ENCODE assay signal across 8 cellular contexts in the genomic region with DNA sequence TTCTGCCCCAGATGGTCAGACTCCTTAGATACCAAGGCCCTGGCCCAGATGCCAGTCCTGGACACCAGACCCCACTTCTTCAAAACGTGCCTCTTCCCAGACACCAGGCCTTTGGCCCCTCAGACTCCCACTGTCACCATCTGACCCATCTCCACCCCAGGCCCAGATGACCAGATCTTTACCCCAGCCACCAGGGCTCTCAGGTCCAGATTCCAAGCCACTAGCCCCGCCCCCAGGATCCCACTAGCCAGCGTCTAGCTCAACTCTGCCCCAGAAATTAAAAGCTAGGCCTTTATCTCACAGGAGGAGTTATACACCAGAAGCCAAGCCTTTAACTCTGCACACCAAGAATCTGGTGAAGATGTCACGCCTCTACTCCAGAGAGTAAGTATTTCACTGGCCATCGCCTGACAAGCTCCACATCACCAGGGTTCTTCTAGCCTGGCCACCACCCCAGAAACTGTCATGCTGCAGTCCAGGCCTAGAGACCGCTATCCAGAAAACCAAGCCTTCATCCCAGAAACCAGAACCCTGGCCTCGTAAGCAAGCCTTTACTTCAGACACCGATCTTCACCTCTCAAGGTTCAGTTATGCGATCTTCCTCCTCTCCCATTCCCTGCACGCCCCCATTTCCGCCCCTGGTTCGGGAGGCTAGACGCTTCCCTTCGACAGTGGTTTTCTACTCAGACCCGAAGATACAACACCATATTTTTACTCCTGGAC. TPM values are rescaled to one million over a fixed set of nuclear protein-coding genes. Genes with fewer than 3 reads are reported as not detected.
DNase-seq lines count a peak whose midpoint lies in the region; ATAC-seq, FAIRE-seq and TF ChIP-seq lines count a peak whose summit lies in the region.

No MANE protein-coding gene starts in this region.

- TF ChIP-seq CTCF in CD14-positive monocyte (IDR thresholded peaks at IDR 0.05) (no peak), OCI-LY1 (IDR thresholded peaks at IDR 0.05; ENCODE audit: low read length) (no peak), H1 (IDR thresholded peaks at IDR 0.05; ENCODE audit: control extremely low read depth in 1 of 3, insufficient read depth in 1 of 3, low read depth in 1 of 3, low read length in 3 of 3) (no peak), neural crest cell (conservative IDR thresholded peaks at IDR 0.05) (no peak), GM13977 (IDR thresholded peaks at IDR 0.05; ENCODE audit: extremely low read depth, insufficient read depth, missing control alignments) (no peak)

- no peaks in the 10 kb centered on the region for H3K9me2 ChIP-seq in OCI-LY1 (ENCODE audit: low read depth, low read length)

- H3K36me3 Mint-ChIP-seq in CD14-positive monocyte (peaks cover 36 to 54% of the 10 kb centered on the region in 2 donors), neural crest cell (ENCODE audit: low read depth) (peaks cover 7% of the 10 kb centered on the region)

- no peak overlapping the region for H3K18ac ChIP-seq in H1 (ENCODE audit: extremely low read depth, low read length)

- no peak for TF ChIP-seq EP300 in H1 (IDR thresholded peaks at IDR 0.05; ENCODE audit: borderline replicate concordance in 1 of 2, low read depth in 2 of 2, low read length in 2 of 2)

- no peak overlapping the region for H3K56ac ChIP-seq in H1 (replicated peaks; ENCODE audit: insufficient read length, low read depth, low read length)

- no peak overlapping the region for H3K27ac ChIP-seq in OCI-LY1 (ENCODE audit: low read depth, low read length, poor library complexity, severe bottlenecking)
- peak overlapping the region; percentile 88 for H3K27ac ChIP-seq in H1 (ENCODE audit: low read depth, low read length)

- peak overlapping the region; percentile 94 for H3K9ac ChIP-seq in OCI-LY1 (ENCODE audit: low read length)
- H3K9ac ChIP-seq in H1 (replicated peaks in 1 of 4; ENCODE audit: extremely low read depth in 1 of 4, low read depth in 3 of 4, low read length in 3 of 4): peak overlapping the region; percentile 92 to 99 (median 94)

- peaks cover 31% of the 10 kb centered on the region for H3K79me1 ChIP-seq in H1 (ENCODE audit: low read depth, low read length)

- TF ChIP-seq POLR2A in H1 (IDR thresholded peaks at IDR 0.05; ENCODE audit: control extremely low read depth in 1 of 2, low read depth in 2 of 2, low read length in 2 of 2): no peak

- H2BK120ac ChIP-seq in H1 (replicated peaks; ENCODE audit: low read depth, low read length): no peak overlapping the region

- no peak for ATAC-seq in HG03097 (IDR thresholded peaks at IDR 0.05; ENCODE audit: low FRiP score, unreplicated experiment)

- H2AFZ ChIP-seq in OCI-LY1 (ENCODE audit: low read length) (no peak overlapping the region), H1 (ENCODE audit: low read length) (peak overlapping the region; percentile 31; the same call in 1 of the 2 replicates)

- H2AK5ac ChIP-seq in H1 (ENCODE audit: low read depth, low read length): peak overlapping the region; percentile 95

- no peak for TF ChIP-seq RAD21 in H1 (IDR thresholded peaks at IDR 0.05 in 1 of 2, conservative IDR thresholded peaks at IDR 0.05 in 1 of 2; ENCODE audit: low read depth in 2 of 2, low read length in 2 of 2)

- no peaks in the 10 kb centered on the region for H3K27me3 ChIP-seq in OCI-LY1 (ENCODE audit: insufficient read depth, low read length)
- H3K27me3 ChIP-seq in H1 (replicated peaks in 1 of 4; ENCODE audit: control insufficient read depth in 3 of 4, extremely low read depth in 1 of 4, insufficient read depth in 3 of 4, low read length in 3 of 4): no peaks in the 10 kb centered on the region

- intact Hi-C loops in CD14-positive monocyte (cut with micrococcal nuclease): loop anchor here in 1 of 2 donors (10.0 kb wide), 1 partner anchor 234 kb away; no protein-coding TSS in a partner anchor

- H4K91ac ChIP-seq in H1 (replicated peaks; ENCODE audit: insufficient read length, low read length): no peak overlapping the region

- H3K79me2 ChIP-seq in OCI-LY1 (ENCODE audit: insufficient read depth, low read length): peaks cover 27% of the 10 kb centered on the region
- H3K79me2 ChIP-seq in H1 (ENCODE audit: control insufficient read depth in 1 of 2, insufficient read depth in 2 of 2, low read length in 2 of 2): peaks cover 10 to 46% of the 10 kb centered on the region in 2 experiments; a peak in 3 of 4 replicates

- H3K4me2 ChIP-seq in OCI-LY1 (ENCODE audit: low read length): peak overlapping the region; percentile 97
- H3K4me2 ChIP-seq in H1 (ENCODE audit: insufficient read depth in 1 of 2, low read depth in 2 of 2, low read length in 2 of 2): peak overlapping the region; percentile 93 to 96

- H3K4me1 ChIP-seq in OCI-LY1 (ENCODE audit: insufficient read depth, low read length, severe bottlenecking) (peaks cover 23% of the 10 kb centered on the region), H1 (replicated peaks in 1 of 4; ENCODE audit: control insufficient read depth in 3 of 4, insufficient read depth in 4 of 4, low read length in 3 of 4) (peaks cover 0 to 10% (median 3%) of the 10 kb centered on the region in 4 experiments; a peak in 4 of 7 replicates)

- POLR2A ChIA-PET in H1 (lab: Charles Lee; ENCODE audit: partially characterized antibody): interaction anchor here (0.8 to 3.3 kb wide), 8 partner anchors 9 to 128 kb away, joined by 3 to 11 read pairs (median 4); no protein-coding TSS in a partner anchor

- H3K27ac Mint-ChIP-seq in CD14-positive monocyte: peak overlapping the region; percentile 96 to 100 (median 99)
- H3K27ac Mint-ChIP-seq in neural crest cell (ENCODE audit: unreplicated experiment): peak overlapping the region; percentile 99

- H2BK5ac ChIP-seq in H1 (ENCODE audit: low read depth, low read length): peak overlapping the region; percentile 83; the same call in 1 of the 2 replicates

- no peak overlapping the region for H2BK20ac ChIP-seq in H1 (ENCODE audit: low read length)

- peaks cover 22% of the 10 kb centered on the region for H3K36me3 ChIP-seq in OCI-LY1 (ENCODE audit: insufficient read depth, low read length)
- H3K36me3 ChIP-seq in H1 (ENCODE audit: control insufficient read depth in 2 of 4, insufficient read depth in 4 of 4, low read length in 3 of 4): peaks cover 0 to 11% (median 6%) of the 10 kb centered on the region in 4 experiments; a peak in 4 of 8 replicates

- H3K4me1 Mint-ChIP-seq in CD14-positive monocyte (peaks cover 22% of the 10 kb centered on the region), neural crest cell (peaks cover 27% of the 10 kb centered on the region)

- no peaks in the 10 kb centered on the region for H3F3A ChIP-seq in OCI-LY1 (ENCODE audit: insufficient read depth, low read length)

- H4K5ac ChIP-seq in H1 (ENCODE audit: insufficient read length, low read depth, low read length): no peak overlapping the region

- H3K23me2 ChIP-seq in H1 (ENCODE audit: low read depth, low read length): peaks cover 14% of the 10 kb centered on the region

- no peaks in the 10 kb centered on the region for H4K20me1 ChIP-seq in OCI-LY1 (ENCODE audit: insufficient read depth, low read length)
- peaks cover 4 to 18% of the 10 kb centered on the region in 2 experiments for H4K20me1 ChIP-seq in H1 (replicated peaks in 1 of 2; ENCODE audit: control insufficient read depth in 1 of 2, insufficient read depth in 2 of 2, low read length in 2 of 2)

- H3K9me3 ChIP-seq in OCI-LY1 (ENCODE audit: low read length) (no peaks in the 10 kb centered on the region), H1 (ENCODE audit: insufficient read depth in 2 of 2, low read depth in 1 of 2, low read length in 1 of 2) (no peaks in the 10 kb centered on the region)

- H4K8ac ChIP-seq in H1 (ENCODE audit: extremely low read depth, insufficient read depth, low read length): peak overlapping the region; percentile 99; the same call in 1 of the 2 replicates

- no peak overlapping the region for H2BK12ac ChIP-seq in H1 (ENCODE audit: low read depth, low read length)

- H3K14ac ChIP-seq in H1 (ENCODE audit: insufficient read length): no peak overlapping the region

- no peak overlapping the region for H3K23ac ChIP-seq in H1 (ENCODE audit: insufficient read length)

- FAIRE-seq in H1 (lab: Jason Lieb, UNC): no peak

- peak overlapping the region; percentile 94 for H3K4me3 ChIP-seq in OCI-LY1 (ENCODE audit: low read depth, low read length, poor library complexity, severe bottlenecking)
- peak overlapping the region; percentile 94 to 100 (median 99) for H3K4me3 ChIP-seq in H1 (ENCODE audit: extremely low read depth in 1 of 4, insufficient read depth in 2 of 4, low read depth in 3 of 4, low read length in 4 of 4)

- no peak for DNase-seq in CD14-positive monocyte (ENCODE audit: low spot score)
- DNase-seq in H1 (ENCODE audit: low read depth in 1 of 2, low spot score in 2 of 2): no peak
- no peak for DNase-seq in neural crest cell (ENCODE audit: low read depth, low spot score)
- DNase-seq in GM13977 (ENCODE audit: low spot score): no peak
- DNase-seq in DMS114 treated with DMSO at 0.1 percent for 48 hours (lab: John Stamatoyannopoulos, UW; ENCODE audit: unreplicated experiment): no peak
- no peak for DNase-seq in NCI-H82 (lab: John Stamatoyannopoulos, UW)

- no peak overlapping the region for H3K4ac ChIP-seq in H1 (replicated peaks; ENCODE audit: insufficient read length, low read depth, low read length)

- CTCF ChIA-PET in H1 (lab: Charles Lee; ENCODE audit: partially characterized antibody): interaction anchor here (1.1 to 1.5 kb wide), 4 partner anchors 10 to 171 kb away, joined by 3 to 5 read pairs (median 4); no protein-coding TSS in a partner anchor

- 10% methylated on average over 15 of the region's 15 CpGs; no CpG with 5 or more reads in 1 of the 2 experiments for WGBS in H1 (ENCODE audit: extremely low coverage in 1 of 2, insufficient coverage in 1 of 2, insufficient read length in 1 of 2, insufficient replicate concordance in 2 of 2, low coverage in 1 of 2, low lambda C conversion rate in 2 of 2, missing lambda C conversion rate in 1 of 2), 2 experiments

- H3K27me3 Mint-ChIP-seq in CD14-positive monocyte (ENCODE audit: low read depth in 3 of 3): peaks cover 0 to 2% (median 0%) of the 10 kb centered on the region in 3 donors
- H3K27me3 Mint-ChIP-seq in neural crest cell (ENCODE audit: low read depth): peaks cover 4% of the 10 kb centered on the region

- H2BK15ac ChIP-seq in H1 (ENCODE audit: low read length): no peak overlapping the region

- H3K4me3 Mint-ChIP-seq in CD14-positive monocyte (peak overlapping the region; percentile 95 to 96), neural crest cell (peak overlapping the region; percentile 99)

- H3K9me3 Mint-ChIP-seq in CD14-positive monocyte (peaks cover 0 to 2% (median 0%) of the 10 kb centered on the region in 7 donors), neural crest cell (no peaks in the 10 kb centered on the region)

- in situ Hi-C loops in GM13977 (cut with MboI; ENCODE audit: low pct_unique_long_range_greater_than_20kb, low sequenced_read_pairs, unreplicated experiment): no loop called here

RNA-seq across cellular contexts. Expression of gene XAB2, which starts 0.6 kb away (rescaled TPM):
- polyA plus RNA-seq in CD14-positive monocyte (1 to 10 TPM; 4.6 to 8.8 TPM), H1 (2011; rRNA removed) (48.2 and 74.4 TPM in 2 replicates)
- 49.4 and 51.4 TPM in 2 replicates for total RNA-seq in H1 (2021; fragmentation: NEBNext Ultra II Directional; extraction: Animal tissue kit (Norgen Biotek cat#: 25700))
- polyA plus RNA-seq in H1 (2011; cell fraction: cytosol; rRNA removed): 56.2 TPM
- 166 TPM for polyA plus RNA-seq in H1 (2011; cell fraction: nucleus; rRNA removed)
- 39.3 to 55.5 TPM (median 54.8 TPM) in 4 replicates for polyA plus RNA-seq in H1 (2012, experiment 1 of 2)
- polyA plus RNA-seq in H1 (2012, experiment 2 of 2): 49.8 TPM
- 24.5 TPM for polyA plus RNA-seq in H1 (2013, experiment 1 of 2)
- polyA plus RNA-seq in H1 (2013, experiment 2 of 2): 21.8 TPM
- polyA minus RNA-seq in H1 (2011; rRNA and poly(A)+ RNA removed): 50.0 and 55.8 TPM in 2 replicates
- polyA minus RNA-seq in H1 (2011; cell fraction: cytosol; rRNA and poly(A)+ RNA removed): 50.0 TPM
- polyA minus RNA-seq in H1 (2011; cell fraction: nucleus; rRNA and poly(A)+ RNA removed): 40.0 TPM
- total RNA-seq in neural crest cell: 47.0 and 47.8 TPM in 2 replicates

RNA-seq across cellular contexts. Expression of gene PET100, which starts 0.8 kb away (rescaled TPM):
- polyA plus RNA-seq in CD14-positive monocyte (100 to 1,000 TPM; 300 to 386 TPM), H1 (2011; rRNA removed) (36.1 and 80.8 TPM in 2 replicates)
- total RNA-seq in H1 (2021; fragmentation: NEBNext Ultra II Directional; extraction: Animal tissue kit (Norgen Biotek cat#: 25700)): 105 and 127 TPM in 2 replicates
- 37.9 TPM for polyA plus RNA-seq in H1 (2011; cell fraction: cytosol; rRNA removed)
- 9.1 TPM for polyA plus RNA-seq in H1 (2011; cell fraction: nucleus; rRNA removed)
- 53.2 to 137 TPM (median 92.4 TPM) in 4 replicates for polyA plus RNA-seq in H1 (2012, experiment 1 of 2)
- 130 TPM for polyA plus RNA-seq in H1 (2012, experiment 2 of 2)
- 453 TPM for polyA plus RNA-seq in H1 (2013, experiment 1 of 2)
- polyA plus RNA-seq in H1 (2013, experiment 2 of 2): 571 TPM
- 2.3 TPM in 2 replicates for polyA minus RNA-seq in H1 (2011; rRNA and poly(A)+ RNA removed)
- polyA minus RNA-seq in H1 (2011; cell fraction: cytosol; rRNA and poly(A)+ RNA removed): 20.3 TPM
- 9.6 TPM for polyA minus RNA-seq in H1 (2011; cell fraction: nucleus; rRNA and poly(A)+ RNA removed)
- total RNA-seq in neural crest cell: 141 and 165 TPM in 2 replicates

RNA-seq across cellular contexts. Expression of gene PCP2, which starts 4.8 kb away (rescaled TPM):
- polyA plus RNA-seq in CD14-positive monocyte: not detected
- total RNA-seq in H1 (2021; fragmentation: NEBNext Ultra II Directional; extraction: Animal tissue kit (Norgen Biotek cat#: 25700)): not detected in 2 replicates
- 0.49 TPM in 1 of 2 replicates, not detected in the other for polyA plus RNA-seq in H1 (2011; rRNA removed)
- 0.19 TPM for polyA plus RNA-seq in H1 (2011; cell fraction: cytosol; rRNA removed)
- 0.66 TPM for polyA plus RNA-seq in H1 (2011; cell fraction: nucleus; rRNA removed)
- 0.36 to 0.39 TPM in 2 of 4 replicates, not detected in the others for polyA plus RNA-seq in H1 (2012, experiment 1 of 2)
- polyA plus RNA-seq in H1 (2012, experiment 2 of 2): not detected
- polyA plus RNA-seq in H1 (2013, experiment 1 of 2): 0.67 TPM
- polyA plus RNA-seq in H1 (2013, experiment 2 of 2): 0.42 TPM
- not detected in 2 replicates for polyA minus RNA-seq in H1 (2011; rRNA and poly(A)+ RNA removed)
- not detected for polyA minus RNA-seq in H1 (2011; cell fraction: cytosol; rRNA and poly(A)+ RNA removed)
- not detected for polyA minus RNA-seq in H1 (2011; cell fraction: nucleus; rRNA and poly(A)+ RNA removed)
- not detected in 2 replicates for total RNA-seq in neural crest cell

RNA-seq across cellular contexts. Expression of gene STXBP2, which starts 8.2 kb away (rescaled TPM):
- 100 to 1,000 TPM; 249 to 327 TPM for polyA plus RNA-seq in CD14-positive monocyte
- total RNA-seq in H1 (2021; fragmentation: NEBNext Ultra II Directional; extraction: Animal tissue kit (Norgen Biotek cat#: 25700)): 51.5 and 52.9 TPM in 2 replicates
- polyA plus RNA-seq in H1 (2011; rRNA removed): 53.8 and 82.7 TPM in 2 replicates
- polyA plus RNA-seq in H1 (2011; cell fraction: cytosol; rRNA removed): 74.0 TPM
- 172 TPM for polyA plus RNA-seq in H1 (2011; cell fraction: nucleus; rRNA removed)
- polyA plus RNA-seq in H1 (2012, experiment 1 of 2): 66.0 to 89.4 TPM (median 79.0 TPM) in 4 replicates
- 56.2 TPM for polyA plus RNA-seq in H1 (2012, experiment 2 of 2)
- 30.5 TPM for polyA plus RNA-seq in H1 (2013, experiment 1 of 2)
- polyA plus RNA-seq in H1 (2013, experiment 2 of 2): 28.4 TPM
- 91.9 and 150 TPM in 2 replicates for polyA minus RNA-seq in H1 (2011; rRNA and poly(A)+ RNA removed)
- polyA minus RNA-seq in H1 (2011; cell fraction: cytosol; rRNA and poly(A)+ RNA removed): 61.6 TPM
- polyA minus RNA-seq in H1 (2011; cell fraction: nucleus; rRNA and poly(A)+ RNA removed): 100 TPM
- 4.6 and 5.2 TPM in 2 replicates for total RNA-seq in neural crest cell

RNA-seq across cellular contexts. Expression of gene CAMSAP3, which starts 33.1 kb away (rescaled TPM):
- polyA plus RNA-seq in CD14-positive monocyte (not detected), H1 (2011; rRNA removed) (11.4 and 19.6 TPM in 2 replicates)
- total RNA-seq in H1 (2021; fragmentation: NEBNext Ultra II Directional; extraction: Animal tissue kit (Norgen Biotek cat#: 25700)): 30.4 and 32.5 TPM in 2 replicates
- polyA plus RNA-seq in H1 (2011; cell fraction: cytosol; rRNA removed): 12.9 TPM
- polyA plus RNA-seq in H1 (2011; cell fraction: nucleus; rRNA removed): 69.2 TPM
- 18.4 to 30.0 TPM (median 24.6 TPM) in 4 replicates for polyA plus RNA-seq in H1 (2012, experiment 1 of 2)
- 25.6 TPM for polyA plus RNA-seq in H1 (2012, experiment 2 of 2)
- polyA plus RNA-seq in H1 (2013, experiment 1 of 2): 19.2 TPM
- polyA plus RNA-seq in H1 (2013, experiment 2 of 2): 17.8 TPM
- 5.0 and 7.4 TPM in 2 replicates for polyA minus RNA-seq in H1 (2011; rRNA and poly(A)+ RNA removed)
- polyA minus RNA-seq in H1 (2011; cell fraction: cytosol; rRNA and poly(A)+ RNA removed): 10.3 TPM
- polyA minus RNA-seq in H1 (2011; cell fraction: nucleus; rRNA and poly(A)+ RNA removed): 13.5 TPM
- 10.3 and 13.7 TPM in 2 replicates for total RNA-seq in neural crest cell
